ENCODE assay signal across 8 cellular contexts in the genomic region with DNA sequence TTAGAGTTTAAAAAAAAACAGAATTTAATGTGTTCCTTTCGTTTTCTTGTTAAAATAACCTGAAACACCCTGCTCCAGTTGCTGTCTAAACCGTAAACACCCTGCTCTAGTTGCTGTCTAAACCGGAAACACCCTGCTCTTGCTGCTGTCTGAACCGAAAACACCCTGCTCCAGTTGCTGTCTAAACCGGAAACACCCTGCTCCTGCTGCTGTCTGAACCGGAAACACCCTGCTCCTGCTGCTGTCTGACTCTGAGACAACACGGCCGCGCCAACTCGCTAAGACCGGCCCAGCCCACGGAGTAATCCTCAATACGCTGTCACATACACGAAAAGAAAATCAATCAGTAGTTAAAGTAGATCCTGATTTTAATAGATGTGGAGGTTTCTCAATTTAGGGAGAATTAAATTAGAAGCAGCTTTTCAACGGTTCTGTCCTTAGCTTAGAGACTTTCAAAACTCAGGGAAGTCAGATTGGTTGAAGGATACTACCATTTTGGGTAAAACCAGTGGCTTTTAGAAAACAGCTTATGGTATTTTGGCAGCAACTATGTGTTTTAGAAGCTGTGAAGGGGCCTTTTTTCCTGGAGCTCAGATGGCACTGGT.
DNase-seq lines count a peak whose midpoint lies in the region; ATAC-seq and TF ChIP-seq lines count a peak whose summit lies in the region.

No MANE protein-coding gene starts in this region.

- no peaks in the 10 kb centered on the region for H3K27me3 Mint-ChIP-seq in activated CD4-positive, alpha-beta T cell treated with anti-CD3 and anti-CD28 coated beads, Interleukin-2, amount 10 ng/mL, durations not matched to agents 24 days and 14 days

- H3K27ac ChIP-seq in osteoblast (ENCODE audit: low read depth, low read length) (peak overlapping the region; percentile 20), thymus (ENCODE audit: low read depth) (peak overlapping the region; percentile 94)

- WGBS in thymus = 18% methylated on average over 15 of the region's 15 CpGs

- DNase-seq in activated CD4-positive, alpha-beta T cell treated with anti-CD3 and anti-CD28 coated beads, Interleukin-2, amount 10 ng/mL, durations not matched to agents 24 days and 14 days = peak; percentile 90
- DNase-seq in effector CD4-positive, alpha-beta T cell = peak; percentile 73
- DNase-seq in osteoblast (ENCODE audit: insufficient read length, low spot score, missing footprints) = peak; percentile 84
- DNase-seq in NCI-H446 treated with DMSO at 0.1 percent for 48 hours (lab: John Stamatoyannopoulos, UW) = no peak
- no peak for DNase-seq in NCI-H2196 treated with DMSO at 0.1 percent for 48 hours (lab: John Stamatoyannopoulos, UW; ENCODE audit: unreplicated experiment)

- H3K79me2 ChIP-seq in osteoblast (ENCODE audit: insufficient read depth, low read length) = no peaks in the 10 kb centered on the region

- H3K4me3 ChIP-seq in osteoblast (ENCODE audit: insufficient read depth, low read length) = no peak overlapping the region
- peak overlapping the region; percentile 36 for H3K4me3 ChIP-seq in thymus (ENCODE audit: low read length)

- peaks cover 13% of the 10 kb centered on the region for H3K4me1 Mint-ChIP-seq in activated CD4-positive, alpha-beta T cell treated with anti-CD3 and anti-CD28 coated beads, Interleukin-2, amount 10 ng/mL, durations not matched to agents 24 days and 14 days

- H3K36me3 ChIP-seq in osteoblast (ENCODE audit: insufficient read depth, low read length) = peaks cover 20% of the 10 kb centered on the region
- no peaks in the 10 kb centered on the region for H3K36me3 ChIP-seq in thymus (ENCODE audit: control insufficient read depth, insufficient read depth)

- peak overlapping the region; percentile 71 for H3K4me3 Mint-ChIP-seq in activated CD4-positive, alpha-beta T cell treated with anti-CD3 and anti-CD28 coated beads, Interleukin-2, amount 10 ng/mL, durations not matched to agents 24 days and 14 days

- no peaks in the 10 kb centered on the region for H3K4me1 ChIP-seq in osteoblast (ENCODE audit: insufficient read depth, low read length)
- H3K4me1 ChIP-seq in thymus (ENCODE audit: control insufficient read depth, insufficient read depth, low read length) = peaks cover 5% of the 10 kb centered on the region

- intact Hi-C loops in activated CD4-positive, alpha-beta T cell treated with anti-CD3 and anti-CD28 coated beads, Interleukin-2, amount 10 ng/mL, durations not matched to agents 24 days and 14 days (cut with micrococcal nuclease) = loop anchor here (5.0 kb wide), 2 partner anchors 71 to 146 kb away; partner anchors contain the start of gene SFT2D1

- peaks cover 12% of the 10 kb centered on the region for H3K36me3 Mint-ChIP-seq in activated CD4-positive, alpha-beta T cell treated with anti-CD3 and anti-CD28 coated beads, Interleukin-2, amount 10 ng/mL, durations not matched to agents 24 days and 14 days (ENCODE audit: low read depth)

- peaks cover 12% of the 10 kb centered on the region for H3K9me3 Mint-ChIP-seq in activated CD4-positive, alpha-beta T cell treated with anti-CD3 and anti-CD28 coated beads, Interleukin-2, amount 10 ng/mL, durations not matched to agents 24 days and 14 days

- TF ChIP-seq CTCF in osteoblast (IDR thresholded peaks at IDR 0.05; ENCODE audit: extremely low read depth, low read depth, low read length) = no peak

- H3K27ac Mint-ChIP-seq in activated CD4-positive, alpha-beta T cell treated with anti-CD3 and anti-CD28 coated beads, Interleukin-2, amount 10 ng/mL, durations not matched to agents 24 days and 14 days = peak overlapping the region; percentile 95

- H3K9me3 ChIP-seq in osteoblast (ENCODE audit: low read depth, low read length) (no peaks in the 10 kb centered on the region), thymus (ENCODE audit: control insufficient read depth) (peaks cover 2% of the 10 kb centered on the region)

- H3K4me2 ChIP-seq in osteoblast (ENCODE audit: insufficient read depth, low read length) = peak overlapping the region; percentile 19

- H3K27me3 ChIP-seq in osteoblast (ENCODE audit: insufficient read depth, low read length) (no peaks in the 10 kb centered on the region), thymus (ENCODE audit: control insufficient read depth, insufficient read depth) (no peaks in the 10 kb centered on the region)

- H2AFZ ChIP-seq in osteoblast (ENCODE audit: low read length) = peak overlapping the region; percentile 81

- ATAC-seq in GM19397 (IDR thresholded peaks at IDR 0.05; ENCODE audit: unreplicated experiment) (peak; percentile 92), HG03442 (IDR thresholded peaks at IDR 0.05; ENCODE audit: unreplicated experiment) (peak; percentile 94)

- no peaks in the 10 kb centered on the region for H4K20me1 ChIP-seq in osteoblast (ENCODE audit: insufficient read depth, low read length)

Comparison
In these comparisons a context has a peak if more than half of its experiments do, and no peak if none do; other contexts are left out.
1. DNase-seq: peak in activated CD4-positive, alpha-beta T cell treated with anti-CD3 and anti-CD28 coated beads, Interleukin-2, amount 10 ng/mL, durations not matched to agents 24 days and 14 days (single experiment), effector CD4-positive, alpha-beta T cell (single experiment) and osteoblast (single experiment); none in NCI-H446 treated with DMSO at 0.1 percent for 48 hours (single experiment) and NCI-H2196 treated with DMSO at 0.1 percent for 48 hours (single experiment).